ENCODE assay signal across 26 cellular contexts in genomic region chr10:126448091-126448490, GRCh38. TPM values are rescaled to one million over a fixed set of nuclear protein-coding genes. Genes with fewer than 3 reads are reported as not detected.
"Had no signal": no experiment of that assay in that cellular context is flagged by ENCODE, and none has a peak within 500 bp of the region (broad histone marks: within the 10 kb centered on the region; RNA-seq: fewer than 3 reads in every experiment).

No MANE protein-coding gene starts in this region.

- H3K27me3 ChIP-seq: ovary, right atrium auricular region, stomach, testis, thyroid gland, transverse colon, upper lobe of right lung had no signal

- H3K27ac Mint-ChIP-seq: immature natural killer cell; naive thymus-derived CD4-positive, alpha-beta T cell; natural killer cell treated with Interleukin-12 subunit alpha and Interleukin-12 subunit beta and Interleukin-15 and Interleukin-18, amount 100 ng/mL, for 72 hours; progenitor cell of endocrine pancreas; stimulated activated naive B cell treated with anti-CD40 and anti-IgM and Interleukin-4, amounts not matched to agents 10 μg/mL and 1 μg/mL and 100 μg/mL, for 72 hours had no signal

- H3K36me3 Mint-ChIP-seq: immature natural killer cell; naive thymus-derived CD4-positive, alpha-beta T cell; natural killer cell treated with Interleukin-12 subunit alpha and Interleukin-12 subunit beta and Interleukin-15 and Interleukin-18, amount 100 ng/mL, for 72 hours; stimulated activated naive B cell treated with anti-CD40 and anti-IgM and Interleukin-4, amounts not matched to agents 10 μg/mL and 1 μg/mL and 100 μg/mL, for 72 hours had no signal

- H3K4me1 Mint-ChIP-seq: immature natural killer cell; naive thymus-derived CD4-positive, alpha-beta T cell; stimulated activated naive B cell treated with anti-CD40 and anti-IgM and Interleukin-4, amounts not matched to agents 10 μg/mL and 1 μg/mL and 100 μg/mL, for 72 hours had no signal

- H3K4me3 ChIP-seq: left ventricle myocardium inferior, lung, mucosa of descending colon, ovary, right atrium auricular region, right lobe of liver, skin epidermis, stomach, testis, thyroid gland, transverse colon, upper lobe of right lung had no signal

- H3K36me3 ChIP-seq: left ventricle myocardium inferior, ovary, right atrium auricular region, right lobe of liver, stomach, thyroid gland, transverse colon, upper lobe of right lung had no signal

- ATAC-seq: mucosa of descending colon; naive thymus-derived CD4-positive, alpha-beta T cell; natural killer cell treated with Interleukin-12 subunit alpha and Interleukin-12 subunit beta and Interleukin-15 and Interleukin-18, amount 100 ng/mL, for 72 hours; right lobe of liver; stimulated activated naive B cell treated with anti-CD40 and anti-IgM and Interleukin-4, amounts not matched to agents 10 μg/mL and 1 μg/mL and 100 μg/mL, for 72 hours; stimulated activated naive CD8-positive, alpha-beta T cell treated with anti-CD3 and anti-CD28 coated beads, Interleukin-15, Interleukin-2, amounts not matched to agents 100 U/mL and 50 U/mL, for 24 hours; upper lobe of right lung had no signal

- H3K4me3 Mint-ChIP-seq: immature natural killer cell; naive thymus-derived CD4-positive, alpha-beta T cell; natural killer cell treated with Interleukin-12 subunit alpha and Interleukin-12 subunit beta and Interleukin-15 and Interleukin-18, amount 100 ng/mL, for 72 hours; stimulated activated naive B cell treated with anti-CD40 and anti-IgM and Interleukin-4, amounts not matched to agents 10 μg/mL and 1 μg/mL and 100 μg/mL, for 72 hours had no signal

- DNase-seq: hypothalamus; immature natural killer cell; kidney; left ventricle myocardium inferior; mesendoderm; midbrain; mucosa of descending colon; naive thymus-derived CD4-positive, alpha-beta T cell; ovary; right lobe of liver; stimulated activated CD4-positive, alpha-beta T cell treated with anti-CD3 and anti-CD28 coated beads, Interleukin-12 subunit alpha, Interleukin-12 subunit beta, amount 100 ng/mL, for 4 hours; stimulated activated CD4-positive, alpha-beta T cell treated with anti-CD3 and anti-CD28 coated beads, Interleukin-15, amount 100 ng/mL, for 24 hours; stimulated activated CD4-positive, alpha-beta T cell treated with anti-CD3 and anti-CD28 coated beads, Interleukin-2, amount 100 ng/mL, for 24 hours; stimulated activated CD4-positive, alpha-beta T cell treated with anti-CD3 and anti-CD28 coated beads, Interleukin-4, amount 100 ng/mL, for 1 hour; stimulated activated naive B cell treated with anti-CD40 and anti-IgM and Interleukin-4, amounts not matched to agents 10 μg/mL and 1 μg/mL and 100 μg/mL, for 72 hours; stimulated activated naive CD8-positive, alpha-beta T cell treated with anti-CD3 and anti-CD28 coated beads, Interleukin-15, Interleukin-2, amounts not matched to agents 100 U/mL and 50 U/mL, for 24 hours; stomach; testis; thyroid gland; transverse colon; upper lobe of right lung had no signal

- H3K27ac ChIP-seq: left ventricle myocardium inferior, ovary, right atrium auricular region, right lobe of liver, skin epidermis, stomach, testis, thyroid gland, transverse colon, upper lobe of right lung had no signal

- H3K9me3 Mint-ChIP-seq: natural killer cell treated with Interleukin-12 subunit alpha and Interleukin-12 subunit beta and Interleukin-15 and Interleukin-18, amount 100 ng/mL, for 72 hours had no signal

- H3K9me3 ChIP-seq: mucosa of descending colon, ovary, right atrium auricular region, right lobe of liver, testis, thyroid gland, transverse colon, upper lobe of right lung had no signal

- H3K4me1 ChIP-seq: left ventricle myocardium inferior, right atrium auricular region, right lobe of liver, stomach, testis, thyroid gland, transverse colon, upper lobe of right lung had no signal

RNA-seq across cellular contexts. Expression of gene ADAM12, which starts 59.8 kb away (rescaled TPM):
- polyA plus RNA-seq: naive thymus-derived CD4-positive, alpha-beta T cell had no signal
